11 cellular contexts compared by ENCODE assay signal in the genomic region with DNA sequence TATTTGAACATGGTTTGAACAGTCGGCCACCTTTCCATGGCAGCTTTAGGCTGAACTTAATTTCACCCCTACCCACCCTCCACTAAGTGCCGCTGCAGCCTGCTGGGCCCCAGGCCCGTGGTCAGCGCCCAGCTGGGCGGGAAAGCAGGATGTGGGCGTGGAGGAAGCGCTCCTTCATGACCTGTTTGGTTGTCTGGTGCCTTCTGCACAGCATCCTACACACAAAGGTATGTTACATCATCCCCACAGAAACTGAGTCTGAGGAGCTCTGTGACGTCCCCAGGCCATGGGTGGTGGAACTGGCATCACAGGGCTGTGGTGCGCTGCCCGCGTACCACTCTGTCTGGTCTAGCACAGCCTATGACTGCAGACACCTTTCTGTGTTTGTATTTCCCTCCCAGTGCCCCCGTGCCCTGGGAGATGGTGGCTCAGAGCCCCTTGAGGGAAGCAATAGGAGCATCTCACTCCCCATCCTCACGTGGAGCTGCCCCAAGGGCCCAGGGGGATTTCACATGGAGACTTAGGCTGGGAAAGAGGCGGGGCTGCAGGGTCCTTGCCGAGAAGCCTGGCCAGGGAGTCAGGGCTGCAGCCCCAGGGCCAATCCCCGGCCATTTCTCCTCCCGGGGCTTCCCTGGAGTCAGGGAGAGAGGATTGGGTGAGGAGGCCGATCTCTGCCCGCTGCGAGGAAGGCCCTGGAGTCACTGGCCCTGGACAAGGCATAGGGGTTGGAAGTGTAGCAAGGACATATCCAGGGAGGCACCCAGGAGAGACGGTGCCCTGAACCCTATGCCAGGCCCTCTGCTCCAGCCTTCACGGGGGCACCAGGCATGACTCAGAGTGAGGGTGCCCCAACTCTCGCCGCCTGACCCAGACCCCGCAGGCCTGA.
DNase-seq lines count a peak whose midpoint lies in the region; ATAC-seq and TF ChIP-seq lines count a peak whose summit lies in the region.
"Had no signal": no experiment of that assay in that cellular context is flagged by ENCODE, and none has a peak within 500 bp of the region (broad histone marks: within the 10 kb centered on the region; RNA-seq: fewer than 3 reads in every experiment).

No MANE protein-coding gene starts in this region.

- H3K4me3 ChIP-seq in astrocyte of the spinal cord (ENCODE audit: low read depth, low read length): no peak overlapping the region

- TF ChIP-seq CTCF in astrocyte of the spinal cord (IDR thresholded peaks at IDR 0.05; ENCODE audit: low read depth, low read length): no peak

- DNase-seq in SIG-M5 treated with dmso at 0.1 percent for 504 hours (lab: John Stamatoyannopoulos, UW; ENCODE audit: unreplicated experiment) (peak; percentile 19), SIG-M5 (lab: John Stamatoyannopoulos, UW) (no peak), T-helper 22 cell (ENCODE audit: low read depth) (peak; percentile 62), astrocyte of the spinal cord (ENCODE audit: low read depth, low spot score) (peak; percentile 47), smooth muscle cell of the brain vasculature (ENCODE audit: low read depth, low spot score) (peak; percentile 21)
- DNase-seq: 8988T, amygdala, NCI-H2227 treated with DMSO at 0.1 percent for 48 hours had no signal

- in situ Hi-C loops in astrocyte of the spinal cord (cut with HindIII; ENCODE audit: low sequenced_read_pairs): no loop called here

- ATAC-seq in HG02970 (IDR thresholded peaks at IDR 0.05; ENCODE audit: low FRiP score, unreplicated experiment): no peak
- no peak for ATAC-seq in HG03097 (IDR thresholded peaks at IDR 0.05; ENCODE audit: low FRiP score, unreplicated experiment)
- no peak for ATAC-seq in HG02870 (IDR thresholded peaks at IDR 0.05; ENCODE audit: unreplicated experiment)
